In genomic region chr17:76864024-76864423, GRCh38 we compare ENCODE assay signal across 1 cellular context.
TF ChIP-seq lines count a peak whose summit lies in the region.

No MANE protein-coding gene starts in this region.

TF ChIP-seq in HepG2, 621 proteins besides CTCF, POLR2A, EP300 and RAD21:
- no peak for TF ChIP-seq MLLT10 (CRISPR knock-in tag; IDR thresholded peaks at IDR 0.05)
- TF ChIP-seq MAFK (conservative IDR thresholded peaks at IDR 0.05 in 1 of 2, IDR thresholded peaks at IDR 0.05 in 1 of 2; ENCODE audit: low read length in 2 of 2): peak; percentile 32 to 57; a peak in 3 of 4 replicates
- TF ChIP-seq MAFF (IDR thresholded peaks at IDR 0.05; ENCODE audit: low read depth, low read length): peak; percentile 7; the same call in 1 of the 2 replicates
